ENCODE assay signal across 9 cellular contexts in genomic region chr6:116008470-116009229, GRCh38. TPM values are rescaled to one million over a fixed set of nuclear protein-coding genes. Genes with fewer than 3 reads are reported as not detected.
DNase-seq lines count a peak whose midpoint lies in the region; ATAC-seq and TF ChIP-seq lines count a peak whose summit lies in the region.
"Had no signal": no experiment of that assay in that cellular context is flagged by ENCODE, and none has a peak within 500 bp of the region (broad histone marks: within the 10 kb centered on the region; RNA-seq: fewer than 3 reads in every experiment).

No MANE protein-coding gene starts in this region.

- no peaks in the 10 kb centered on the region for H3K36me3 ChIP-seq in vagina

- DNase-seq in SHP77 (lab: John Stamatoyannopoulos, UW) (peak; percentile 35 to 51), left cardiac atrium (peak; percentile 17), vagina (ENCODE audit: extremely low spot score in 2 of 2) (no peak), NCI-H748 (lab: John Stamatoyannopoulos, UW; ENCODE audit: unreplicated experiment) (no peak), GM10248 (ENCODE audit: extremely low spot score) (no peak)
- DNase-seq in activated T-helper 1 cell treated with anti-CD3 and anti-CD28 coated beads, Interleukin-12 subunit alpha, Interleukin-12 subunit beta, Interleukin-2, Interleukin-4 antibody, amounts not matched to agents 30 ng/mL and 10 ng/mL and 1 ng/mL, durations not matched to agents 14 hours and 24 hours and 36 hours (ENCODE audit: low spot score) = no peak

- no peaks in the 10 kb centered on the region for H3K4me1 Mint-ChIP-seq in activated T-helper 1 cell treated with anti-CD3 and anti-CD28 coated beads, Interleukin-12 subunit alpha, Interleukin-12 subunit beta, Interleukin-2, Interleukin-4 antibody, amounts not matched to agents 30 ng/mL and 10 ng/mL and 1 ng/mL, durations not matched to agents 14 hours and 24 hours and 36 hours (ENCODE audit: low read depth)

- no peak overlapping the region for H3K27ac Mint-ChIP-seq in activated T-helper 1 cell treated with anti-CD3 and anti-CD28 coated beads, Interleukin-12 subunit alpha, Interleukin-12 subunit beta, Interleukin-2, Interleukin-4 antibody, amounts not matched to agents 30 ng/mL and 10 ng/mL and 1 ng/mL, durations not matched to agents 14 hours and 24 hours and 36 hours

- H3K27me3 Mint-ChIP-seq in activated T-helper 1 cell treated with anti-CD3 and anti-CD28 coated beads, Interleukin-12 subunit alpha, Interleukin-12 subunit beta, Interleukin-2, Interleukin-4 antibody, amounts not matched to agents 30 ng/mL and 10 ng/mL and 1 ng/mL, durations not matched to agents 14 hours and 24 hours and 36 hours (ENCODE audit: insufficient read depth) = peaks cover 5% of the 10 kb centered on the region

- TF ChIP-seq CTCF in vagina (IDR thresholded peaks at IDR 0.05) (no peak), GM10248 (IDR thresholded peaks at IDR 0.05; ENCODE audit: control extremely low read depth, extremely low read depth, low read depth, missing control alignments) (no peak)

- H3K4me3 Mint-ChIP-seq in activated T-helper 1 cell treated with anti-CD3 and anti-CD28 coated beads, Interleukin-12 subunit alpha, Interleukin-12 subunit beta, Interleukin-2, Interleukin-4 antibody, amounts not matched to agents 30 ng/mL and 10 ng/mL and 1 ng/mL, durations not matched to agents 14 hours and 24 hours and 36 hours = no peak overlapping the region

- CTCF ChIA-PET in GM10248 (lab: Yijun Ruan, JAX) = interaction anchor here (0.7 to 1.9 kb wide), 8 partner anchors 9 to 104 kb away, joined by 3 to 9 read pairs (median 4); no protein-coding TSS in a partner anchor

- no peaks in the 10 kb centered on the region for H3K9me3 Mint-ChIP-seq in activated T-helper 1 cell treated with anti-CD3 and anti-CD28 coated beads, Interleukin-12 subunit alpha, Interleukin-12 subunit beta, Interleukin-2, Interleukin-4 antibody, amounts not matched to agents 30 ng/mL and 10 ng/mL and 1 ng/mL, durations not matched to agents 14 hours and 24 hours and 36 hours

- ATAC-seq in GM19035 (IDR thresholded peaks at IDR 0.05; ENCODE audit: unreplicated experiment) = peak; percentile 57
- peak; percentile 61 for ATAC-seq in HG02981 (IDR thresholded peaks at IDR 0.05; ENCODE audit: unreplicated experiment)
- ATAC-seq in left cardiac atrium = peak; percentile 35 to 67

- peak overlapping the region in 1 of 2 donors; percentile 11 for H3K4me3 ChIP-seq in vagina
- H3K4me3 ChIP-seq: skin epidermis had no signal

- H3K9me3 ChIP-seq in vagina = no peaks in the 10 kb centered on the region

- H3K4me1 ChIP-seq in vagina = peaks cover 10% of the 10 kb centered on the region

- peak overlapping the region; percentile 13 for H3K27ac ChIP-seq in vagina

- POLR2A ChIA-PET in GM10248 (lab: Yijun Ruan, JAX) = no interaction called here

- no peak for TF ChIP-seq POLR2A in vagina (IDR thresholded peaks at IDR 0.05)

- no peaks in the 10 kb centered on the region for H3K27me3 ChIP-seq in vagina

- intact Hi-C loops in left cardiac atrium (cut with DNase I) = no loop called here
- intact Hi-C loops in vagina (cut with DNase I) = no loop called here
- intact Hi-C loops in activated T-helper 1 cell treated with anti-CD3 and anti-CD28 coated beads, Interleukin-12 subunit alpha, Interleukin-12 subunit beta, Interleukin-2, Interleukin-4 antibody, amounts not matched to agents 30 ng/mL and 10 ng/mL and 1 ng/mL, durations not matched to agents 14 hours and 24 hours and 36 hours (cut with micrococcal nuclease) = no loop called here

- no peaks in the 10 kb centered on the region for H3K36me3 Mint-ChIP-seq in activated T-helper 1 cell treated with anti-CD3 and anti-CD28 coated beads, Interleukin-12 subunit alpha, Interleukin-12 subunit beta, Interleukin-2, Interleukin-4 antibody, amounts not matched to agents 30 ng/mL and 10 ng/mL and 1 ng/mL, durations not matched to agents 14 hours and 24 hours and 36 hours (ENCODE audit: low read depth)

RNA-seq across cellular contexts. Expression of gene FRK, which starts 52.0 kb away (rescaled TPM):
- total RNA-seq in left cardiac atrium (1 to 10 TPM; 4.0 to 4.8 TPM), vagina (3.9 TPM)
- total RNA-seq in activated T-helper 1 cell treated with anti-CD3 and anti-CD28 coated beads, Interleukin-12 subunit alpha, Interleukin-12 subunit beta, Interleukin-2, Interleukin-4 antibody, amounts not matched to agents 30 ng/mL and 10 ng/mL and 1 ng/mL, durations not matched to agents 14 hours and 24 hours and 36 hours = 0.02 TPM in 1 of 2 replicates, not detected in the other

Comparison
In these comparisons a context has a peak if more than half of its experiments do, and no peak if none do; other contexts are left out.
1. DNase-seq: peak in SHP77 (2 of 2) and left cardiac atrium (single experiment); none in vagina (0 of 2), NCI-H748 (single experiment), activated T-helper 1 cell treated with anti-CD3 and anti-CD28 coated beads, Interleukin-12 subunit alpha, Interleukin-12 subunit beta, Interleukin-2, Interleukin-4 antibody, amounts not matched to agents 30 ng/mL and 10 ng/mL and 1 ng/mL, durations not matched to agents 14 hours and 24 hours and 36 hours (single experiment) and GM10248 (single experiment).
2. Peak in every context shown above with its lines, with median percentiles within 50 percentile points of each other: ATAC-seq.